In the genomic region with DNA sequence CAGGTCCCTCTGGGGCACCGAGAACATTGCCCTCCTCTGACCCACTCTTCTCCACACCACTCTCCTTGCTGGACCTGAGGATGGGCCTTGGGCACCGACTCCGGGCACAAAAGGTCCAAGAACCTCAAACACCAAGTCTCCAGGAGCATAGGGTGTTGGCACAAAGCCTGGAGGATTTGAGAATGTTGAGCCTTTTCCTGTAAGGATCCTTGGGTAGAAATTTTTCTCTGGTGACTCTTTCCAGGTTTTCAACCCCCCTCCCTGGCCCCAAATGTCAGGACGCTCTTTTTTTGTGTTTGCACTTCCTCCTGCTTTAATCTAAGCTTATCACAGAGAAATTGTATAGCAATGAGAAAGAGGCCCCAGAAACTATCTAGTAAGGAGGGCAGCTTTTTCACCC, we compare ENCODE assay signal across 19 cellular contexts. TPM values are rescaled to one million over a fixed set of nuclear protein-coding genes. Genes with fewer than 3 reads are reported as not detected.
DNase-seq lines count a peak whose midpoint lies in the region; TF ChIP-seq lines count a peak whose summit lies in the region.
"Had no signal": no experiment of that assay in that cellular context is flagged by ENCODE, and none has a peak within 500 bp of the region (broad histone marks: within the 10 kb centered on the region; RNA-seq: fewer than 3 reads in every experiment).

No MANE protein-coding gene starts in this region.

- H3K27ac Mint-ChIP-seq in activated CD4-positive, alpha-beta T cell treated with anti-CD3 and anti-CD28 coated beads, Interleukin-2, amount 10 ng/mL, durations not matched to agents 24 days and 14 days: no peak overlapping the region

- H3K18ac ChIP-seq in neuronal stem cell (ENCODE audit: low read length): peak overlapping the region; percentile 88

- intact Hi-C loops in colonic mucosa (cut with DNase I): no loop called here
- intact Hi-C loops in activated CD4-positive, alpha-beta T cell treated with anti-CD3 and anti-CD28 coated beads, Interleukin-2, amount 10 ng/mL, durations not matched to agents 24 days and 14 days (cut with micrococcal nuclease): no loop called here

- peaks cover 33% of the 10 kb centered on the region for H3K27me3 Mint-ChIP-seq in activated CD4-positive, alpha-beta T cell treated with anti-CD3 and anti-CD28 coated beads, Interleukin-2, amount 10 ng/mL, durations not matched to agents 24 days and 14 days

- TF ChIP-seq CTCF in colonic mucosa (IDR thresholded peaks at IDR 0.05): no peak

- H4K91ac ChIP-seq in neuronal stem cell (ENCODE audit: low read depth, low read length, poor library complexity): no peak overlapping the region

- no peak overlapping the region for H3K14ac ChIP-seq in neuronal stem cell (ENCODE audit: low read length)

- no peak overlapping the region for H3K4me2 ChIP-seq in neuronal stem cell (ENCODE audit: insufficient read depth, low read length, poor library complexity, severe bottlenecking)

- H3K9ac ChIP-seq in colonic mucosa (ENCODE audit: low read depth in 2 of 2, low read length in 2 of 2) (peak overlapping the region in 1 of 2 donors; percentile 65), neuronal stem cell (ENCODE audit: low read depth, low read length, poor library complexity) (no peak overlapping the region)

- H3K79me1 ChIP-seq in neuronal stem cell (ENCODE audit: low read depth, low read length): no peaks in the 10 kb centered on the region

- H3K36me3 Mint-ChIP-seq in activated CD4-positive, alpha-beta T cell treated with anti-CD3 and anti-CD28 coated beads, Interleukin-2, amount 10 ng/mL, durations not matched to agents 24 days and 14 days (ENCODE audit: low read depth): no peaks in the 10 kb centered on the region

- H2AFZ ChIP-seq in neuronal stem cell (ENCODE audit: low read length): no peak overlapping the region

- H3K9me3 ChIP-seq in colonic mucosa: no peaks in the 10 kb centered on the region
- no peaks in the 10 kb centered on the region for H3K9me3 ChIP-seq in neuronal stem cell (replicated peaks in 1 of 2; ENCODE audit: control insufficient read depth in 2 of 2, insufficient read depth in 1 of 2, low read depth in 1 of 2, low read length in 2 of 2)
- H3K9me3 ChIP-seq: SJSA1 had no signal

- H3K23ac ChIP-seq in neuronal stem cell (ENCODE audit: low read depth, low read length, poor library complexity): no peak overlapping the region

- WGBS in neuronal stem cell (ENCODE audit: extremely low coverage in 2 of 2, insufficient read length in 2 of 2, insufficient replicate concordance in 1 of 2), 2 donors: no CpG with 5 or more reads among the region's 4 CpGs

- H2AK5ac ChIP-seq in neuronal stem cell (ENCODE audit: low read depth, low read length): peak overlapping the region; percentile 33

- H3K4ac ChIP-seq in neuronal stem cell (ENCODE audit: low read length): no peak overlapping the region

- H3K9me3 Mint-ChIP-seq in activated CD4-positive, alpha-beta T cell treated with anti-CD3 and anti-CD28 coated beads, Interleukin-2, amount 10 ng/mL, durations not matched to agents 24 days and 14 days: no peaks in the 10 kb centered on the region

- H3K4me1 Mint-ChIP-seq in activated CD4-positive, alpha-beta T cell treated with anti-CD3 and anti-CD28 coated beads, Interleukin-2, amount 10 ng/mL, durations not matched to agents 24 days and 14 days: no peaks in the 10 kb centered on the region

- H3K27ac ChIP-seq in colonic mucosa (peak overlapping the region; percentile 51), neuronal stem cell (replicated peaks; ENCODE audit: low read length) (no peak overlapping the region)
- H3K27ac ChIP-seq: SJSA1 had no signal

- H2BK12ac ChIP-seq in neuronal stem cell (ENCODE audit: low read length): no peak overlapping the region

- no peak overlapping the region for H2BK120ac ChIP-seq in neuronal stem cell (ENCODE audit: low read depth, low read length)

- H3K36me3 ChIP-seq in colonic mucosa (no peaks in the 10 kb centered on the region), neuronal stem cell (replicated peaks in 1 of 2; ENCODE audit: control insufficient read depth in 2 of 2, insufficient read depth in 2 of 2, low read length in 2 of 2) (no peaks in the 10 kb centered on the region)

- H2BK5ac ChIP-seq in neuronal stem cell (ENCODE audit: low read length): peak overlapping the region; percentile 4

- peaks cover 4% of the 10 kb centered on the region for H3K4me1 ChIP-seq in colonic mucosa
- H3K4me1 ChIP-seq in neuronal stem cell (ENCODE audit: control insufficient read depth in 2 of 2, insufficient read depth in 1 of 2, low read depth in 1 of 2, low read length in 2 of 2): peaks cover 0 to 40% of the 10 kb centered on the region in 2 donors
- H3K4me1 ChIP-seq: SJSA1 had no signal

- no peaks in the 10 kb centered on the region for H3K27me3 ChIP-seq in colonic mucosa
- H3K27me3 ChIP-seq in neuronal stem cell (ENCODE audit: control insufficient read depth in 3 of 3, insufficient read depth in 3 of 3, low read depth in 1 of 3, low read length in 3 of 3): peaks cover 0 to 70% (median 10%) of the 10 kb centered on the region in 3 experiments

- DNase-seq in EH (ENCODE audit: low read depth) (peak; percentile 35), NCI-H226 (peak; percentile 76), colonic mucosa (no peak), neuronal stem cell (ENCODE audit: low spot score) (no peak), COR-L47 (lab: John Stamatoyannopoulos, UW) (no peak), SKM-1 (lab: John Stamatoyannopoulos, UW; ENCODE audit: unreplicated experiment) (no peak)
- no peak for DNase-seq in activated CD4-positive, alpha-beta T cell treated with anti-CD3 and anti-CD28 coated beads, Interleukin-2, amount 10 ng/mL, durations not matched to agents 24 days and 14 days
- DNase-seq in activated naive CD4-positive, alpha-beta T cell (lab: John Stamatoyannopoulos, UW): no peak
- DNase-seq: 8988T; DMS153; NCI-H1092 treated with DMSO at 0.1 percent for 48 hours; NCI-H1436; NCI-H187; NCI-H446; NK-92 treated with Interleukin-12 subunit alpha and Interleukin-12 subunit beta, amount 100 ng/mL, for 24 hours; Right ventricle myocardium superior; RPMI8226 had no signal

- no peak overlapping the region for H3K4me3 Mint-ChIP-seq in activated CD4-positive, alpha-beta T cell treated with anti-CD3 and anti-CD28 coated beads, Interleukin-2, amount 10 ng/mL, durations not matched to agents 24 days and 14 days

- H3K4me3 ChIP-seq in colonic mucosa: no peak overlapping the region
- H3K4me3 ChIP-seq in neuronal stem cell (ENCODE audit: low read length in 2 of 2): no peak overlapping the region
- H3K4me3 ChIP-seq: SJSA1 had no signal

- no peak overlapping the region for H4K8ac ChIP-seq in neuronal stem cell (ENCODE audit: low read depth, low read length)

- no peak overlapping the region for H2BK15ac ChIP-seq in neuronal stem cell (ENCODE audit: low read length)

RNA-seq across cellular contexts. Expression of a gene that starts 9.2 kb away (rescaled TPM):
- total RNA-seq in colonic mucosa: 100 to 1,000 TPM in 1 of 2 donors, 10 to 100 TPM in 1; 79.6 to 129 TPM
- polyA plus RNA-seq in neuronal stem cell (2013, experiment 1 of 2): 3.7 TPM
- polyA plus RNA-seq in neuronal stem cell (2013, experiment 2 of 2): 4.0 TPM
- total RNA-seq in activated CD4-positive, alpha-beta T cell treated with anti-CD3 and anti-CD28 coated beads, Interleukin-2, amount 10 ng/mL, durations not matched to agents 24 days and 14 days: 12.6 and 12.8 TPM in 2 replicates

RNA-seq across cellular contexts. Expression of a gene that starts 20.9 kb away (rescaled TPM):
- total RNA-seq in colonic mucosa: 1 to 10 TPM; 1.1 to 2.0 TPM
- polyA plus RNA-seq in neuronal stem cell (2013, experiment 1 of 2): 29.5 TPM
- 28.8 TPM for polyA plus RNA-seq in neuronal stem cell (2013, experiment 2 of 2)
- total RNA-seq in activated CD4-positive, alpha-beta T cell treated with anti-CD3 and anti-CD28 coated beads, Interleukin-2, amount 10 ng/mL, durations not matched to agents 24 days and 14 days: 0.09 TPM in 1 of 2 replicates, not detected in the other
- total RNA-seq: Right ventricle myocardium superior, SJSA1 had no signal
- polyA plus RNA-seq: BJ had no signal

Comparison
In these comparisons a context has a peak if more than half of its experiments do, and no peak if none do; other contexts are left out.
1. DNase-seq: peak in EH (single experiment) and NCI-H226 (single experiment); none in colonic mucosa (single experiment), neuronal stem cell (single experiment), COR-L47 (single experiment), activated CD4-positive, alpha-beta T cell treated with anti-CD3 and anti-CD28 coated beads, Interleukin-2, amount 10 ng/mL, durations not matched to agents 24 days and 14 days (single experiment), SKM-1 (single experiment) and activated naive CD4-positive, alpha-beta T cell (0 of 4).